10 cellular contexts compared by ENCODE assay signal in the genomic region with DNA sequence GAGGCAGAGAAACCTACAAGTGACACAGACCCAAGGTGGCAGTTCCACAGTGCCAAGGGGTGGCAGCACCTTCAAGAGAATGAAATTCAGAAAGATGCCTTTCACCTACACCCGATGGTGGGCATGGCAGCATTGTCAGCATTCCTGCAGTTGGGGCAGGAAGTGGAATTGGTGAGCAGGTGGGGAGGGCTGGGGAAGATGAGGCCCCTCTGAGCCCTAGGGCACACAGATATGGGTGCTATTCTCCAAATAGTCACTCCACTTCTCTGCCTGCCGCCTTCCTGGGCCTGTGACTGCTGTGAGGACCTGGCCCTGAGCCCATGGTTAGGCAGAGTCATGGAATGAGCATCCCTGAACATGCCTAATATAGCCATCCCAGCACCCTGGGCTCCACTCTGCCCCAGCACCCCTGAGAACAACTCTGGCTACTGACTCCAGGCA. TPM values are rescaled to one million over a fixed set of nuclear protein-coding genes. Genes with fewer than 3 reads are reported as not detected.
DNase-seq lines count a peak whose midpoint lies in the region; FAIRE-seq and TF ChIP-seq lines count a peak whose summit lies in the region.
"Had no signal": no experiment of that assay in that cellular context is flagged by ENCODE, and none has a peak within 500 bp of the region (broad histone marks: within the 10 kb centered on the region; RNA-seq: fewer than 3 reads in every experiment).

No MANE protein-coding gene starts in this region.

- H3K36me3 ChIP-seq in bronchial epithelial cell (ENCODE audit: control insufficient read depth, insufficient read depth, low read length) = no peaks in the 10 kb centered on the region
- no peaks in the 10 kb centered on the region for H3K36me3 ChIP-seq in neural progenitor cell
- H3K36me3 ChIP-seq: BLaER1 had no signal

- TF ChIP-seq CTCF in bronchial epithelial cell (IDR thresholded peaks at IDR 0.05; ENCODE audit: insufficient read depth, low read length, severe bottlenecking) (no peak), neural progenitor cell (IDR thresholded peaks at IDR 0.05) (no peak)

- no peaks in the 10 kb centered on the region for H3K9me3 Mint-ChIP-seq in neural progenitor cell

- TF ChIP-seq EP300 in Ishikawa (IDR thresholded peaks at IDR 0.05; ENCODE audit: borderline replicate concordance) = no peak

- H2AFZ ChIP-seq in neural progenitor cell (replicated peaks) = no peak overlapping the region

- no peaks in the 10 kb centered on the region for H3K79me2 ChIP-seq in neural progenitor cell (ENCODE audit: low read depth)

- peaks cover 10% of the 10 kb centered on the region for H3K27me3 Mint-ChIP-seq in neural progenitor cell (ENCODE audit: insufficient read depth, low read depth)

- peaks cover 19% of the 10 kb centered on the region for H3K4me1 Mint-ChIP-seq in neural progenitor cell

- H3K4me3 ChIP-seq in bronchial epithelial cell (ENCODE audit: low read depth, low read length) (no peak overlapping the region), neural progenitor cell (no peak overlapping the region)
- H3K4me3 ChIP-seq: BLaER1 had no signal

- H3K9ac ChIP-seq in neural progenitor cell = no peak overlapping the region

- H3K36me3 Mint-ChIP-seq in neural progenitor cell = peaks cover 2% of the 10 kb centered on the region

- H3K27ac Mint-ChIP-seq in neural progenitor cell = no peak overlapping the region

- H3K4me1 ChIP-seq in neural progenitor cell = peaks cover 10% of the 10 kb centered on the region

- H3K4me2 ChIP-seq in neural progenitor cell = no peak overlapping the region

- peak; percentile 54 for TF ChIP-seq RAD21 in Ishikawa (IDR thresholded peaks at IDR 0.05; ENCODE audit: low read depth)

- H4K20me1 ChIP-seq in neural progenitor cell (ENCODE audit: low read depth) = no peaks in the 10 kb centered on the region
- H4K20me1 ChIP-seq: BLaER1 had no signal

- H3K27ac ChIP-seq in neural progenitor cell = no peak overlapping the region
- H3K27ac ChIP-seq: BLaER1 had no signal

- no peaks in the 10 kb centered on the region for H3K27me3 ChIP-seq in bronchial epithelial cell (ENCODE audit: control insufficient read depth, insufficient read depth, low read length)
- H3K27me3 ChIP-seq in neural progenitor cell = no peaks in the 10 kb centered on the region
- H3K27me3 ChIP-seq: BLaER1 had no signal

- H3K4me3 Mint-ChIP-seq in neural progenitor cell = no peak overlapping the region

- FAIRE-seq in bronchial epithelial cell (lab: Jason Lieb, UNC) = no peak

- H3F3A ChIP-seq in neural progenitor cell (ENCODE audit: low read depth) = no peaks in the 10 kb centered on the region

- DNase-seq in A172 (ENCODE audit: low spot score) = peak; percentile 57
- DNase-seq in bronchial epithelial cell (ENCODE audit: low read depth) = peak; percentile 52
- peak; percentile 32 for DNase-seq in kidney glomerular epithelial cell (lab: John Stamatoyannopoulos, UW)
- DNase-seq in neural progenitor cell (ENCODE audit: low spot score) = no peak
- no peak for DNase-seq in activated naive CD4-positive, alpha-beta T cell treated with Interleukin-2 at 50 U/mL for 16 hours
- DNase-seq in NOMO-1 treated with DMSO at 0.1 percent for 48 hours (lab: John Stamatoyannopoulos, UW; ENCODE audit: unreplicated experiment) = no peak
- DNase-seq in NCI-H146 (lab: John Stamatoyannopoulos, UW) = no peak
- DNase-seq: H7 had no signal

- no peaks in the 10 kb centered on the region for H3K9me3 ChIP-seq in neural progenitor cell (ENCODE audit: low read depth)
- H3K9me3 ChIP-seq: BLaER1 had no signal

TF ChIP-seq in Ishikawa, 13 proteins besides CTCF, POLR2A, EP300 and RAD21:
- TF ChIP-seq MAX (IDR thresholded peaks at IDR 0.05) = no peak
- TF ChIP-seq NFIC (IDR thresholded peaks at IDR 0.05) = no peak
- TF ChIP-seq TAF1 (IDR thresholded peaks at IDR 0.05; ENCODE audit: low read depth) = no peak
- no peak for TF ChIP-seq CREB1 (IDR thresholded peaks at IDR 0.05; ENCODE audit: low read depth)
- TF ChIP-seq ZBTB7A (IDR thresholded peaks at IDR 0.05; ENCODE audit: low read depth) = no peak
- no peak for TF ChIP-seq FOXM1 (IDR thresholded peaks at IDR 0.05; ENCODE audit: borderline replicate concordance, low read depth)
- no peak for TF ChIP-seq EGR1 (IDR thresholded peaks at IDR 0.05)
- no peak for TF ChIP-seq CEBPB (IDR thresholded peaks at IDR 0.05)
- TF ChIP-seq TEAD4 (IDR thresholded peaks at IDR 0.05) = no peak
- TF ChIP-seq YY1 (IDR thresholded peaks at IDR 0.05; ENCODE audit: low read depth) = no peak
- no peak for TF ChIP-seq USF1 (IDR thresholded peaks at IDR 0.05)
- no peak for TF ChIP-seq REST (IDR thresholded peaks at IDR 0.05; ENCODE audit: low read depth)
- TF ChIP-seq TCF12 (IDR thresholded peaks at IDR 0.05; ENCODE audit: low read depth) = no peak

RNA-seq across cellular contexts. Expression of gene SHISA4, which starts 8.3 kb away (rescaled TPM):
- 49.5 and 53.5 TPM in 2 replicates for total RNA-seq in A172 (2014; rRNA removed; shearing (Covaris generic))
- total RNA-seq in bronchial epithelial cell (3.2 and 3.9 TPM in 2 replicates), neural progenitor cell (ENCODE audit: low replicate concordance) (3.0 and 9.9 TPM in 2 replicates)

RNA-seq across cellular contexts. Expression of gene LMOD1, which starts 49.4 kb away (rescaled TPM):
- not detected in 2 replicates for total RNA-seq in A172 (2014; rRNA removed; shearing (Covaris generic))
- total RNA-seq in bronchial epithelial cell (0.26 TPM in 1 of 2 replicates, not detected in the other), neural progenitor cell (ENCODE audit: low replicate concordance) (0.37 and 1.2 TPM in 2 replicates)

RNA-seq across cellular contexts. Expression of gene TIMM17A, which starts 58.3 kb away (rescaled TPM):
- total RNA-seq in A172 (2014; rRNA removed; shearing (Covaris generic)) = 221 and 246 TPM in 2 replicates
- total RNA-seq in bronchial epithelial cell (53.4 and 74.9 TPM in 2 replicates), neural progenitor cell (ENCODE audit: low replicate concordance) (34.5 and 50.5 TPM in 2 replicates)

Comparison
In these comparisons a context has a peak if more than half of its experiments do, and no peak if none do; other contexts are left out.
1. DNase-seq: peak in A172 (single experiment), bronchial epithelial cell (single experiment) and kidney glomerular epithelial cell (single experiment); none in neural progenitor cell (single experiment), activated naive CD4-positive, alpha-beta T cell treated with Interleukin-2 at 50 U/mL for 16 hours (single experiment), NOMO-1 treated with DMSO at 0.1 percent for 48 hours (single experiment) and NCI-H146 (single experiment).